In the genomic region with DNA sequence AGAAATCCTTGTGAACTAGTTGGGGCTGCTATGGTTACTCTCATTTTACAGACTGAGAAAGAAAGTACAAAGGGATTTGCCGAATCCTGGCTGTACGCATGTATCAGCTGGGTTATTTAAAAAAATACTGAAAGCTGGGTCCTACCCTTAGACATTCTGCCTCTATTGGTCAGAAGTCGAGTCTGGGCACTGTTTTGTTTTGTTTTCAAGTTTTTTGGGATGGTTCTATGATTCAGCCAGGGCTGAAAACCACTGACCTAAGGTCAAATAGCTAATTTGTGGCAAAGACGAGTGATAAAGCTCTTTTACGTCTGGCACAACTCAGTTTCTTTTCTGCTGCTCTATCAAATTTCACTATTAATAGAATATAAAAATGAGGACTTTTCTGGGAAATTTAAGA, we compare ENCODE assay signal across 16 cellular contexts. TPM values are rescaled to one million over a fixed set of nuclear protein-coding genes. Genes with fewer than 3 reads are reported as not detected.
DNase-seq lines count a peak whose midpoint lies in the region; ATAC-seq and TF ChIP-seq lines count a peak whose summit lies in the region.
"Had no signal": no experiment of that assay in that cellular context is flagged by ENCODE, and none has a peak within 500 bp of the region (broad histone marks: within the 10 kb centered on the region; RNA-seq: fewer than 3 reads in every experiment).

No MANE protein-coding gene starts in this region.

- H2AK5ac ChIP-seq in IMR-90 (ENCODE audit: low read depth, low read length) = no peak overlapping the region

- H3K9me1 ChIP-seq in IMR-90 (ENCODE audit: insufficient read depth, low read length) = peaks cover 3% of the 10 kb centered on the region; the same call in 1 of the 2 replicates

- dilution Hi-C loops in IMR-90 (cut with HindIII; ENCODE audit: low sequenced_read_pairs, unreplicated experiment) = no loop called here

- CTCF ChIA-PET in IMR-90 (lab: Yijun Ruan, JAX) = interaction anchor here (0.6 to 0.7 kb wide), 2 partner anchors 18 to 337 kb away, joined by 3 read pairs; no protein-coding TSS in a partner anchor

- intact Hi-C loops in IMR-90 (cut with micrococcal nuclease) (loop anchor here (10.0 kb wide), 1 partner anchor 423 kb away; no protein-coding TSS in a partner anchor), colonic mucosa (cut with DNase I) (no loop called here)

- H4K5ac ChIP-seq in IMR-90 (ENCODE audit: low read depth, low read length) = no peak overlapping the region

- TF ChIP-seq RAD21 in IMR-90 (IDR thresholded peaks at IDR 0.05; ENCODE audit: low read length) = no peak

- H3K4me1 ChIP-seq in IMR-90 (ENCODE audit: control insufficient read depth, insufficient read depth, low read length) (peaks cover 9% of the 10 kb centered on the region), muscle layer of duodenum (ENCODE audit: control insufficient read depth in 1 of 2, insufficient read depth in 2 of 2, low read length in 2 of 2) (no peaks in the 10 kb centered on the region), colonic mucosa (no peaks in the 10 kb centered on the region), foreskin keratinocyte (no peaks in the 10 kb centered on the region)
- H3K4me1 ChIP-seq: suprapubic skin had no signal

- peak overlapping the region; percentile 88 for H3K4me2 ChIP-seq in IMR-90 (ENCODE audit: low read depth, low read length)

- no peak overlapping the region for H2BK5ac ChIP-seq in IMR-90 (ENCODE audit: low read depth, low read length, poor library complexity, severe bottlenecking)

- H2BK20ac ChIP-seq in IMR-90 (ENCODE audit: low read depth, low read length) = no peak overlapping the region

- no peak overlapping the region for H2BK15ac ChIP-seq in IMR-90 (ENCODE audit: low read depth, low read length)

- POLR2A ChIA-PET in IMR-90 (lab: Charles Lee; ENCODE audit: unreplicated experiment) = no interaction called here

- no peaks in the 10 kb centered on the region for H3K36me3 ChIP-seq in IMR-90 (ENCODE audit: control insufficient read depth, insufficient read depth, low read length)
- H3K36me3 ChIP-seq in brain microvascular endothelial cell (replicated peaks) = no peaks in the 10 kb centered on the region
- H3K36me3 ChIP-seq in muscle layer of duodenum (ENCODE audit: control insufficient read depth in 1 of 2, insufficient read depth in 2 of 2, low read length in 2 of 2) = no peaks in the 10 kb centered on the region
- H3K36me3 ChIP-seq in colonic mucosa = no peaks in the 10 kb centered on the region
- H3K36me3 ChIP-seq: heart right ventricle, neutrophil, SJSA1, suprapubic skin had no signal

- H3K9me3 ChIP-seq in IMR-90 (ENCODE audit: control insufficient read depth, insufficient read depth, low read length) = no peaks in the 10 kb centered on the region
- H3K9me3 ChIP-seq in muscle layer of duodenum (ENCODE audit: control insufficient read depth in 1 of 2, low read length in 2 of 2) = no peaks in the 10 kb centered on the region
- H3K9me3 ChIP-seq in colonic mucosa = no peaks in the 10 kb centered on the region
- H3K9me3 ChIP-seq: heart right ventricle, neutrophil, SJSA1, suprapubic skin had no signal

- no peak overlapping the region for H3K27ac ChIP-seq in IMR-90 (ENCODE audit: insufficient read depth, low read length)
- H3K27ac ChIP-seq in brain microvascular endothelial cell = no peak overlapping the region
- peak overlapping the region; percentile 8 for H3K27ac ChIP-seq in muscle layer of duodenum (ENCODE audit: low read length)
- H3K27ac ChIP-seq in colonic mucosa = no peak overlapping the region
- H3K27ac ChIP-seq in foreskin keratinocyte = no peak overlapping the region
- H3K27ac ChIP-seq: neutrophil, SJSA1, suprapubic skin had no signal

- H2BK120ac ChIP-seq in IMR-90 (ENCODE audit: low read depth, low read length) = no peak overlapping the region

- peak; percentile 44 for ATAC-seq in IMR-90 (ENCODE audit: low read depth)
- ATAC-seq in foreskin keratinocyte = no peak
- ATAC-seq: HepG2 had no signal

- no peak overlapping the region for H2AK9ac ChIP-seq in IMR-90 (replicated peaks; ENCODE audit: low read depth, low read length, poor library complexity)

- TF ChIP-seq POLR2A in IMR-90 (IDR thresholded peaks at IDR 0.05; ENCODE audit: low read depth, low read length) = no peak

- TF ChIP-seq CTCF in IMR-90 (conservative IDR thresholded peaks at IDR 0.05; ENCODE audit: low read depth, low read length) (no peak), brain microvascular endothelial cell (IDR thresholded peaks at IDR 0.05; ENCODE audit: low read depth, low read length, missing control alignments) (no peak), colonic mucosa (IDR thresholded peaks at IDR 0.05) (no peak), foreskin keratinocyte (conservative IDR thresholded peaks at IDR 0.05) (no peak)

- no CpG with 5 or more reads among the region's 5 CpGs for WGBS in IMR-90 (ENCODE audit: extremely low coverage in 2 of 2, insufficient read length in 1 of 2), 2 experiments

- no peak overlapping the region for H3K23ac ChIP-seq in IMR-90 (ENCODE audit: low read depth, low read length)

- H3K4ac ChIP-seq in IMR-90 (ENCODE audit: low read depth, low read length) = no peak overlapping the region

- H3K27me3 ChIP-seq in IMR-90 (ENCODE audit: control insufficient read depth, insufficient read depth, low read length) (no peaks in the 10 kb centered on the region), brain microvascular endothelial cell (replicated peaks) (no peaks in the 10 kb centered on the region), muscle layer of duodenum (ENCODE audit: low read depth, low read length) (no peaks in the 10 kb centered on the region), colonic mucosa (no peaks in the 10 kb centered on the region), foreskin keratinocyte (no peaks in the 10 kb centered on the region)
- H3K27me3 ChIP-seq: heart right ventricle, SJSA1, suprapubic skin had no signal

- BruUV-seq in IMR-90 (replicated peaks; lab: Mats Ljungman, UMichigan) = no TSS peak

- H3K14ac ChIP-seq in IMR-90 (replicated peaks; ENCODE audit: low read depth, low read length) = no peak overlapping the region

- in situ Hi-C loops in IMR-90 (cut with MboI; ENCODE audit: low sequenced_read_pairs) = loop anchor here (10.0 kb wide), 1 partner anchor 553 kb away; no protein-coding TSS in a partner anchor
- in situ Hi-C loops in brain microvascular endothelial cell (cut with HindIII; ENCODE audit: low pct_ligation_motif_present, low sequenced_read_pairs) = no loop called here

- H3K4me3 ChIP-seq in IMR-90 (ENCODE audit: insufficient read depth, low read depth, low read length) = peak overlapping the region; percentile 19; the same call in 1 of the 2 replicates
- H3K4me3 ChIP-seq in brain microvascular endothelial cell (ENCODE audit: low read depth, low read length) = no peak overlapping the region
- no peak overlapping the region for H3K4me3 ChIP-seq in muscle layer of duodenum (ENCODE audit: low read depth in 1 of 2, low read length in 2 of 2)
- H3K4me3 ChIP-seq in colonic mucosa = no peak overlapping the region
- H3K4me3 ChIP-seq: SJSA1, suprapubic skin had no signal

- H3K56ac ChIP-seq in IMR-90 (ENCODE audit: extremely low read depth, insufficient read depth, low read length) = no peak overlapping the region

- no peak overlapping the region for H4K8ac ChIP-seq in IMR-90 (ENCODE audit: low read depth in 2 of 2, low read length in 2 of 2)

- H3K18ac ChIP-seq in IMR-90 (ENCODE audit: low read depth, low read length) = no peak overlapping the region

- H2AFZ ChIP-seq in IMR-90 (replicated peaks; ENCODE audit: low read length, poor library complexity) = no peak overlapping the region

- H3K9ac ChIP-seq in IMR-90 (ENCODE audit: low read depth, low read length) (no peak overlapping the region), colonic mucosa (ENCODE audit: low read depth in 2 of 2, low read length in 2 of 2) (no peak overlapping the region)

- DNase-seq in AG08395 (ENCODE audit: low spot score) = peak; percentile 11
- DNase-seq in IMR-90 = no peak
- peak; percentile 22 for DNase-seq in brain microvascular endothelial cell
- no peak for DNase-seq in colonic mucosa
- no peak for DNase-seq in glomerular visceral epithelial cell (ENCODE audit: extremely low spot score)
- no peak for DNase-seq in foreskin keratinocyte
- no peak for DNase-seq in pons (ENCODE audit: low spot score)
- DNase-seq: dermis blood vessel endothelial cell, erythroblast, heart right ventricle, NCI-H1048 had no signal

- H4K91ac ChIP-seq in IMR-90 (ENCODE audit: insufficient read depth, low read depth, low read length) = no peak overlapping the region

- H3K79me1 ChIP-seq in IMR-90 (ENCODE audit: low read depth in 1 of 2, low read length in 2 of 2) = no peaks in the 10 kb centered on the region

- no peaks in the 10 kb centered on the region for H4K20me1 ChIP-seq in IMR-90 (ENCODE audit: insufficient read depth, low read length)

TF ChIP-seq in IMR-90, 13 proteins besides CTCF, POLR2A, EP300 and RAD21:
- no peak for TF ChIP-seq MAZ (IDR thresholded peaks at IDR 0.05; ENCODE audit: borderline replicate concordance, low read depth, low read length)
- peak; percentile 13; the same call in 1 of the 2 replicates for TF ChIP-seq MAFK (IDR thresholded peaks at IDR 0.05; ENCODE audit: low read depth, low read length)
- TF ChIP-seq, protein P1, sequence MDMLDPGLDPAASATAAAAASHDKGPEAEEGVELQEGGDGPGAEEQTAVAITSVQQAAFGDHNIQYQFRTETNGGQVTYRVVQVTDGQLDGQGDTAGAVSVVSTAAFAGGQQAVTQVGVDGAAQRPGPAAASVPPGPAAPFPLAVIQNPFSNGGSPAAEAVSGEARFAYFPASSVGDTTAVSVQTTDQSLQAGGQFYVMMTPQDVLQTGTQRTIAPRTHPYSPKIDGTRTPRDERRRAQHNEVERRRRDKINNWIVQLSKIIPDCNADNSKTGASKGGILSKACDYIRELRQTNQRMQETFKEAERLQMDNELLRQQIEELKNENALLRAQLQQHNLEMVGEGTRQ (IDR thresholded peaks at IDR 0.05; ENCODE audit: low read depth, low read length) = no peak
- TF ChIP-seq RFX5 (IDR thresholded peaks at IDR 0.05; ENCODE audit: low read depth, low read length) = no peak

RNA-seq across cellular contexts. Expression of gene SLC8A1, which starts 6.0 kb away (rescaled TPM):
- total RNA-seq in IMR-90 (2012; rRNA removed) = 57.0 and 86.1 TPM in 2 replicates
- 6.6 and 7.7 TPM in 2 replicates for polyA plus RNA-seq in IMR-90 (2012; rRNA removed)
- polyA plus RNA-seq in IMR-90 (2012; cell fraction: cytosol; rRNA removed) = 0.99 and 1.8 TPM in 2 replicates
- polyA plus RNA-seq in IMR-90 (2012; cell fraction: nucleus; rRNA removed; ENCODE audit: low replicate concordance) = 1.2 and 4.3 TPM in 2 replicates
- total RNA-seq in colonic mucosa = 10 to 100 TPM in 1 of 2 donors, 1 to 10 TPM in 1; 4.1 to 25.5 TPM
- 19.9 and 20.4 TPM in 2 replicates for total RNA-seq in foreskin keratinocyte
- 0.64 and 0.96 TPM in 2 replicates for polyA plus RNA-seq in foreskin keratinocyte
- total RNA-seq: HepG2 had no signal
- polyA plus RNA-seq: HepG2 had no signal

Comparison
In these comparisons a context has a peak if more than half of its experiments do, and no peak if none do; other contexts are left out.
1. DNase-seq: peak in AG08395 (single experiment) and brain microvascular endothelial cell (single experiment); none in IMR-90 (single experiment), colonic mucosa (single experiment), glomerular visceral epithelial cell (single experiment), foreskin keratinocyte (0 of 2) and pons (single experiment).